14 cellular contexts compared by ENCODE assay signal in genomic region chr6:12353731-12354130, GRCh38.
DNase-seq lines count a peak whose midpoint lies in the region; ATAC-seq and TF ChIP-seq lines count a peak whose summit lies in the region.
"Had no signal": no experiment of that assay in that cellular context is flagged by ENCODE, and none has a peak within 500 bp of the region (broad histone marks: within the 10 kb centered on the region; RNA-seq: fewer than 3 reads in every experiment).

No MANE protein-coding gene starts in this region.

- H3K36me3 Mint-ChIP-seq in osteocyte (ENCODE audit: unreplicated experiment), result peaks cover 7% of the 10 kb centered on the region
- H3K36me3 Mint-ChIP-seq: brain had no signal

- H3K4me3 Mint-ChIP-seq in osteocyte (ENCODE audit: unreplicated experiment), result no peak overlapping the region
- H3K4me3 Mint-ChIP-seq: brain, nephron had no signal

- peaks cover 28 to 47% (median 32%) of the 10 kb centered on the region in 11 experiments for H3K9me3 ChIP-seq in BLaER1 treated with 17β-estradiol and CSF1 and Interleukin-3, amounts not matched to agents 10 nM and 100 nM (replicated peaks in 1 of 11)
- peaks cover 0 to 5% (median 0%) of the 10 kb centered on the region in 3 donors for H3K9me3 ChIP-seq in body of pancreas
- peaks cover 5 to 32% (median 25%) of the 10 kb centered on the region in 8 donors for H3K9me3 ChIP-seq in spleen

- TF ChIP-seq CTCF in body of pancreas (IDR thresholded peaks at IDR 0.05) (no peak), fibroblast of pulmonary artery (IDR thresholded peaks at IDR 0.05; ENCODE audit: low read length, missing control alignments) (no peak), osteocyte (IDR thresholded peaks at IDR 0.05) (no peak), spleen (IDR thresholded peaks at IDR 0.05 in 8 of 11, conservative IDR thresholded peaks at IDR 0.05 in 3 of 11) (no peak)

- 44 to 48% methylated on average over 3 of the region's 3 CpGs for WGBS in body of pancreas, 2 donors
- 67 to 82% (median 78%) methylated on average over 3 of the region's 3 CpGs for WGBS in spleen, 5 donors

- DNase-seq in body of pancreas (peak; percentile 21 to 55 (median 42)), fibroblast of pulmonary artery (ENCODE audit: low read depth) (peak; percentile 71), osteocyte (ENCODE audit: extremely low spot score, unreplicated experiment) (no peak), spleen (no peak)
- DNase-seq in activated CD4-positive, alpha-beta T cell treated with anti-CD3 and anti-CD28 coated beads, Interleukin-2, amount 50 U/mL, for 1 hour, result no peak
- DNase-seq: effector CD8-positive, alpha-beta T cell; foreskin melanocyte; NCI-H187; SIG-M5 had no signal

- peak overlapping the region in 6 of 11 experiments; percentile 40 to 81 (median 70); a peak in 11 of 22 replicates for H3K4me2 ChIP-seq in BLaER1 treated with 17β-estradiol and CSF1 and Interleukin-3, amounts not matched to agents 10 nM and 100 nM

- no peaks in the 10 kb centered on the region for H3K27me3 Mint-ChIP-seq in osteocyte (ENCODE audit: unreplicated experiment)

- ATAC-seq in body of pancreas, result peak; percentile 44
- ATAC-seq in GM21786 (IDR thresholded peaks at IDR 0.05; ENCODE audit: unreplicated experiment), result no peak
- no peak for ATAC-seq in HG02973 (IDR thresholded peaks at IDR 0.05; ENCODE audit: unreplicated experiment)

- peaks cover 9% of the 10 kb centered on the region for H3K9me3 Mint-ChIP-seq in osteocyte (ENCODE audit: unreplicated experiment)

- no peak for TF ChIP-seq POLR2A in body of pancreas (IDR thresholded peaks at IDR 0.05)
- TF ChIP-seq POLR2A in spleen (IDR thresholded peaks at IDR 0.05), result no peak

- H3K36me3 ChIP-seq in BLaER1 treated with 17β-estradiol and CSF1 and Interleukin-3, amounts not matched to agents 10 nM and 100 nM, result peaks cover 0 to 6% (median 0%) of the 10 kb centered on the region in 11 experiments; a peak in 3 of 22 replicates
- no peaks in the 10 kb centered on the region for H3K36me3 ChIP-seq in body of pancreas (replicated peaks in 1 of 2; ENCODE audit: insufficient read depth in 1 of 2, low read depth in 2 of 2)
- H3K36me3 ChIP-seq in spleen, result no peaks in the 10 kb centered on the region

- peaks cover 51% of the 10 kb centered on the region for H3K4me1 Mint-ChIP-seq in osteocyte (ENCODE audit: unreplicated experiment)
- H3K4me1 Mint-ChIP-seq: nephron had no signal

- H4K20me1 ChIP-seq in BLaER1 treated with 17β-estradiol and CSF1 and Interleukin-3, amounts not matched to agents 10 nM and 100 nM, result no peaks in the 10 kb centered on the region

- peaks cover 41 to 56% (median 53%) of the 10 kb centered on the region in 10 experiments for H3K4me1 ChIP-seq in BLaER1 treated with 17β-estradiol and CSF1 and Interleukin-3, amounts not matched to agents 10 nM and 100 nM
- H3K4me1 ChIP-seq in body of pancreas (peaks cover 18% of the 10 kb centered on the region), spleen (peaks cover 0 to 41% (median 15%) of the 10 kb centered on the region in 6 donors)

- H3K4me3 ChIP-seq in BLaER1 treated with 17β-estradiol and CSF1 and Interleukin-3, amounts not matched to agents 10 nM and 100 nM, result no peak overlapping the region
- H3K4me3 ChIP-seq in body of pancreas, result no peak overlapping the region
- no peak overlapping the region for H3K4me3 ChIP-seq in fibroblast of pulmonary artery (replicated peaks; ENCODE audit: low read depth, low read length)
- H3K4me3 ChIP-seq in spleen, result no peak overlapping the region

- no peak overlapping the region for H3K9ac ChIP-seq in BLaER1 treated with 17β-estradiol and CSF1 and Interleukin-3, amounts not matched to agents 10 nM and 100 nM

- no peaks in the 10 kb centered on the region for H3K27me3 ChIP-seq in BLaER1 treated with 17β-estradiol and CSF1 and Interleukin-3, amounts not matched to agents 10 nM and 100 nM
- no peaks in the 10 kb centered on the region for H3K27me3 ChIP-seq in body of pancreas
- H3K27me3 ChIP-seq in spleen (replicated peaks in 1 of 7), result no peaks in the 10 kb centered on the region

- intact Hi-C loops in body of pancreas (cut with DNase I) (no loop called here), spleen (cut with DNase I; ENCODE audit: low total_unique reads) (no loop called here)

- H3K27ac Mint-ChIP-seq in osteocyte (ENCODE audit: unreplicated experiment), result peak overlapping the region; percentile 35

- H3K27ac ChIP-seq in BLaER1 treated with 17β-estradiol and CSF1 and Interleukin-3, amounts not matched to agents 10 nM and 100 nM, result no peak overlapping the region
- peak overlapping the region in 3 of 4 donors; percentile 49 to 58 (median 56) for H3K27ac ChIP-seq in body of pancreas
- no peak overlapping the region for H3K27ac ChIP-seq in spleen

Comparison
In these comparisons a context has a peak if more than half of its experiments do, and no peak if none do; other contexts are left out.
1. H3K27ac ChIP-seq: peak in body of pancreas (3 of 4); none in BLaER1 treated with 17β-estradiol and CSF1 and Interleukin-3, amounts not matched to agents 10 nM and 100 nM (0 of 11) and spleen (0 of 8).
2. DNase-seq: peak in body of pancreas (4 of 4) and fibroblast of pulmonary artery (single experiment); none in osteocyte (single experiment), activated CD4-positive, alpha-beta T cell treated with anti-CD3 and anti-CD28 coated beads, Interleukin-2, amount 50 U/mL, for 1 hour (single experiment) and spleen (single experiment).